Comparison of ENCODE assay signal across 9 cellular contexts in genomic region chr20:54475334-54476287, GRCh38. TPM values are rescaled to one million over a fixed set of nuclear protein-coding genes. Genes with fewer than 3 reads are reported as not detected.
A peak's percentile ranks its signal among the peaks of the same experiment; 100 is the strongest.
DNase-seq lines count a peak whose midpoint lies in the region; ATAC-seq, FAIRE-seq and TF ChIP-seq lines count a peak whose summit lies in the region.
"Had no signal": no experiment of that assay in that cellular context is flagged by ENCODE, and none has a peak within 500 bp of the region (broad histone marks: within the 10 kb centered on the region; RNA-seq: fewer than 3 reads in every experiment).

DOK5 (plus strand) TSS chr20:54475593; CDS start chr20:54475947, 354 bp downstream.

- H3K4me3 Mint-ChIP-seq in chondrocyte (ENCODE audit: unreplicated experiment): peak within 1 kb of the TSS; percentile 91
- H3K4me3 Mint-ChIP-seq: activated naive CD4-positive, alpha-beta T cell treated with anti-CD3 and anti-CD28 coated beads, Interleukin-2, amount 50 U/mL, for 24 hours had no signal

- H3K9me3 Mint-ChIP-seq in chondrocyte (ENCODE audit: low read depth): peaks cover 2% of the 10 kb centered on the region

- H3K4me2 ChIP-seq in IMR-90 (ENCODE audit: low read depth, low read length): peak within 1 kb of the TSS; percentile 81

- CTCF ChIA-PET in IMR-90 (lab: Yijun Ruan, JAX): no interaction called here

- H3K27me3 Mint-ChIP-seq in chondrocyte (ENCODE audit: low read depth): peaks cover 6% of the 10 kb centered on the region

- DNase-seq in IMR-90 (peak; percentile 12), chondrocyte (ENCODE audit: low spot score) (no peak), kidney (peak; percentile 83), spleen (no peak), D721Med (ENCODE audit: insufficient read length, low spot score) (no peak), NOMO-1 treated with DMSO at 0.1 percent for 48 hours (lab: John Stamatoyannopoulos, UW; ENCODE audit: unreplicated experiment) (no peak), OCI-M2 (lab: John Stamatoyannopoulos, UW; ENCODE audit: unreplicated experiment) (no peak)

- H3K9ac ChIP-seq in IMR-90 (ENCODE audit: low read depth, low read length): peak within 1 kb of the TSS; percentile 49; the same call in 1 of the 2 replicates
- H3K9ac ChIP-seq in kidney (ENCODE audit: low read length in 2 of 2): peak within 1 kb of the TSS in 1 of 2 donors; percentile 49

- in situ Hi-C loops in IMR-90 (cut with MboI; ENCODE audit: low sequenced_read_pairs): no loop called here

- H3K4me1 ChIP-seq in IMR-90 (ENCODE audit: control insufficient read depth, insufficient read depth, low read length): no peaks in the 10 kb centered on the region
- H3K4me1 ChIP-seq in kidney (ENCODE audit: control insufficient read depth in 1 of 2, insufficient read depth in 1 of 2, low read depth in 1 of 2, low read length in 2 of 2): peaks cover 0 to 5% of the 10 kb centered on the region in 2 donors
- peaks cover 0 to 18% (median 13%) of the 10 kb centered on the region in 6 donors for H3K4me1 ChIP-seq in spleen

- H3K27ac Mint-ChIP-seq in chondrocyte (ENCODE audit: unreplicated experiment): peak within 1 kb of the TSS; percentile 80
- H3K27ac Mint-ChIP-seq: activated naive CD4-positive, alpha-beta T cell treated with anti-CD3 and anti-CD28 coated beads, Interleukin-2, amount 50 U/mL, for 24 hours had no signal

- no peak for TF ChIP-seq POLR2A in IMR-90 (IDR thresholded peaks at IDR 0.05; ENCODE audit: low read depth, low read length)
- no peak for TF ChIP-seq POLR2A in spleen (IDR thresholded peaks at IDR 0.05)

- BruUV-seq in IMR-90 (replicated peaks; lab: Mats Ljungman, UMichigan): no TSS peak

- no peaks in the 10 kb centered on the region for H3K9me1 ChIP-seq in IMR-90 (ENCODE audit: insufficient read depth, low read length)

- H2AK5ac ChIP-seq in IMR-90 (ENCODE audit: low read depth, low read length): no peak within 1 kb of the TSS

- peak within 1 kb of the TSS; percentile 67 for H3K4me3 ChIP-seq in IMR-90 (ENCODE audit: insufficient read depth, low read depth, low read length)
- H3K4me3 ChIP-seq in kidney (ENCODE audit: low read length in 2 of 2): peak within 1 kb of the TSS; percentile 55 to 58
- H3K4me3 ChIP-seq in spleen: peak within 1 kb of the TSS; percentile 16 to 65 (median 28)

- H3K9me3 ChIP-seq in IMR-90 (ENCODE audit: control insufficient read depth, insufficient read depth, low read length): no peaks in the 10 kb centered on the region
- no peaks in the 10 kb centered on the region for H3K9me3 ChIP-seq in kidney (ENCODE audit: control insufficient read depth in 1 of 2, low read length in 2 of 2)
- no peaks in the 10 kb centered on the region for H3K9me3 ChIP-seq in spleen

- H4K8ac ChIP-seq in IMR-90 (ENCODE audit: low read depth in 2 of 2, low read length in 2 of 2): no peak within 1 kb of the TSS

- H3K27me3 ChIP-seq in IMR-90 (ENCODE audit: control insufficient read depth, insufficient read depth, low read length): peaks cover 10% of the 10 kb centered on the region
- H3K27me3 ChIP-seq in spleen (replicated peaks in 1 of 7): peaks cover 0 to 78% (median 34%) of the 10 kb centered on the region in 7 donors

- no peak within 1 kb of the TSS for H3K23ac ChIP-seq in IMR-90 (ENCODE audit: low read depth, low read length)

- H3K27ac ChIP-seq in IMR-90 (ENCODE audit: insufficient read depth, low read length): no peak within 1 kb of the TSS
- no peak within 1 kb of the TSS for H3K27ac ChIP-seq in kidney (ENCODE audit: low read depth in 2 of 2, low read length in 2 of 2)
- H3K27ac ChIP-seq in spleen: no peak within 1 kb of the TSS

- ATAC-seq in IMR-90 (ENCODE audit: low read depth) (peak; percentile 93), HG02678 (IDR thresholded peaks at IDR 0.05; ENCODE audit: unreplicated experiment) (no peak)

- no peak within 1 kb of the TSS for H2BK15ac ChIP-seq in IMR-90 (ENCODE audit: low read depth, low read length)

- no peak within 1 kb of the TSS for H2BK5ac ChIP-seq in IMR-90 (ENCODE audit: low read depth, low read length, poor library complexity, severe bottlenecking)

- no peak within 1 kb of the TSS for H3K4ac ChIP-seq in IMR-90 (ENCODE audit: low read depth, low read length)

- H3K18ac ChIP-seq in IMR-90 (ENCODE audit: low read depth, low read length): no peak within 1 kb of the TSS

- H4K20me1 ChIP-seq in IMR-90 (ENCODE audit: insufficient read depth, low read length): no peaks in the 10 kb centered on the region

- TF ChIP-seq RAD21 in IMR-90 (IDR thresholded peaks at IDR 0.05; ENCODE audit: low read length): no peak

- 0% methylated on average over 10 of the region's 75 CpGs; no CpG with 5 or more reads in 1 of the 2 experiments for WGBS in IMR-90 (ENCODE audit: extremely low coverage in 2 of 2, insufficient read length in 1 of 2), 2 experiments
- WGBS in spleen, 5 donors: 2 to 6% (median 3%) methylated on average over 51 to 75 of the region's 75 CpGs

- dilution Hi-C loops in IMR-90 (cut with HindIII; ENCODE audit: low sequenced_read_pairs, unreplicated experiment): no loop called here

- peak within 1 kb of the TSS; percentile 50 for H2AFZ ChIP-seq in IMR-90 (replicated peaks; ENCODE audit: low read length, poor library complexity)

- POLR2A ChIA-PET in IMR-90 (lab: Charles Lee; ENCODE audit: unreplicated experiment): no interaction called here

- FAIRE-seq in kidney (lab: Jason Lieb, UNC) (no peak), D721Med (lab: Jason Lieb, UNC) (no peak)

- intact Hi-C loops in IMR-90 (cut with micrococcal nuclease) (loop anchor here (5.0 to 10.0 kb wide), 2 partner anchors 169 to 253 kb away; no protein-coding TSS in a partner anchor), kidney (cut with DNase I) (no loop called here), spleen (cut with DNase I; ENCODE audit: low total_unique reads) (no loop called here)

- no peak for TF ChIP-seq CTCF in IMR-90 (conservative IDR thresholded peaks at IDR 0.05; ENCODE audit: low read depth, low read length)
- TF ChIP-seq CTCF in chondrocyte (IDR thresholded peaks at IDR 0.05): peak; percentile 42
- TF ChIP-seq CTCF in kidney (IDR thresholded peaks at IDR 0.05; ENCODE audit: borderline replicate concordance, extremely low read depth, insufficient read depth): no peak
- TF ChIP-seq CTCF in spleen (IDR thresholded peaks at IDR 0.05 in 8 of 11, conservative IDR thresholded peaks at IDR 0.05 in 3 of 11): no peak
- TF ChIP-seq CTCF in D721Med (IDR thresholded peaks at IDR 0.05; ENCODE audit: insufficient read depth, missing control alignments): no peak

- H3K56ac ChIP-seq in IMR-90 (ENCODE audit: extremely low read depth, insufficient read depth, low read length): no peak within 1 kb of the TSS

- H3K36me3 ChIP-seq in IMR-90 (ENCODE audit: control insufficient read depth, insufficient read depth, low read length) (no peaks in the 10 kb centered on the region), kidney (ENCODE audit: control insufficient read depth in 1 of 2, insufficient read depth in 2 of 2, low read length in 2 of 2) (no peaks in the 10 kb centered on the region), spleen (no peaks in the 10 kb centered on the region)

- no peak within 1 kb of the TSS for H2AK9ac ChIP-seq in IMR-90 (replicated peaks; ENCODE audit: low read depth, low read length, poor library complexity)

- peaks cover 29% of the 10 kb centered on the region for H3K4me1 Mint-ChIP-seq in chondrocyte (ENCODE audit: low read depth)
- H3K4me1 Mint-ChIP-seq: activated naive CD4-positive, alpha-beta T cell treated with anti-CD3 and anti-CD28 coated beads, Interleukin-2, amount 50 U/mL, for 24 hours had no signal

- no peak within 1 kb of the TSS for H3K14ac ChIP-seq in IMR-90 (replicated peaks; ENCODE audit: low read depth, low read length)

- H3K79me1 ChIP-seq in IMR-90 (ENCODE audit: low read depth in 1 of 2, low read length in 2 of 2): no peaks in the 10 kb centered on the region

- no peak within 1 kb of the TSS for H4K91ac ChIP-seq in IMR-90 (ENCODE audit: insufficient read depth, low read depth, low read length)

- no peak within 1 kb of the TSS for H4K5ac ChIP-seq in IMR-90 (ENCODE audit: low read depth, low read length)

- no peaks in the 10 kb centered on the region for H3K36me3 Mint-ChIP-seq in chondrocyte (ENCODE audit: low read depth)
- H3K36me3 Mint-ChIP-seq: activated naive CD4-positive, alpha-beta T cell treated with anti-CD3 and anti-CD28 coated beads, Interleukin-2, amount 50 U/mL, for 24 hours had no signal

- H2BK20ac ChIP-seq in IMR-90 (ENCODE audit: low read depth, low read length): no peak within 1 kb of the TSS

- no peak within 1 kb of the TSS for H2BK120ac ChIP-seq in IMR-90 (ENCODE audit: low read depth, low read length)

TF ChIP-seq in IMR-90, 13 proteins besides CTCF, POLR2A, EP300 and RAD21 (continues in another document):
- TF ChIP-seq BHLHE40 (IDR thresholded peaks at IDR 0.05; ENCODE audit: low read depth, low read length): no peak
- TF ChIP-seq RFX5 (IDR thresholded peaks at IDR 0.05; ENCODE audit: low read depth, low read length): no peak
- no peak for TF ChIP-seq ELK1 (IDR thresholded peaks at IDR 0.05; ENCODE audit: borderline replicate concordance, low read depth, low read length)
- TF ChIP-seq NFE2L2 (IDR thresholded peaks at IDR 0.05; ENCODE audit: low read depth, low read length): no peak
- TF ChIP-seq MXI1 (IDR thresholded peaks at IDR 0.05; ENCODE audit: borderline replicate concordance, low read depth, low read length): no peak
- no peak for TF ChIP-seq FOS (IDR thresholded peaks at IDR 0.05; ENCODE audit: low read depth, low read length)
- TF ChIP-seq MAFK (IDR thresholded peaks at IDR 0.05; ENCODE audit: low read depth, low read length): no peak
- TF ChIP-seq SMC3 (IDR thresholded peaks at IDR 0.05; ENCODE audit: low read depth, low read length): no peak
- TF ChIP-seq MAZ (IDR thresholded peaks at IDR 0.05; ENCODE audit: borderline replicate concordance, low read depth, low read length): no peak
- no peak for TF ChIP-seq RCOR1 (IDR thresholded peaks at IDR 0.05; ENCODE audit: insufficient replicate concordance, low read length)

RNA-seq across cellular contexts. Expression of gene DOK5, which starts in this region (rescaled TPM):
- 3.9 and 4.2 TPM in 2 replicates for total RNA-seq in IMR-90 (2012; rRNA removed)
- 2.7 and 2.8 TPM in 2 replicates for polyA plus RNA-seq in IMR-90 (2012; rRNA removed)
- 2.3 and 4.8 TPM in 2 replicates for polyA plus RNA-seq in IMR-90 (2012; cell fraction: cytosol; rRNA removed)
- polyA plus RNA-seq in IMR-90 (2012; cell fraction: nucleus; rRNA removed; ENCODE audit: low replicate concordance): 1.1 and 1.4 TPM in 2 replicates
- total RNA-seq in chondrocyte: 8.7 to 14.3 TPM (median 9.0 TPM) in 3 replicates
- 5.4 TPM for total RNA-seq in kidney
- polyA plus RNA-seq in kidney (ENCODE audit: insufficient read depth, low read depth, low replicate concordance): 4.8 TPM
- total RNA-seq in spleen: under 1 TPM in 4 of 7 donors, not detected in 3; 0.17 to 0.73 (median 0.46) TPM
- polyA plus RNA-seq in spleen: under 1 TPM; 0.30 to 0.58 (median 0.53) TPM

Comparison
In these comparisons a context has a peak if more than half of its experiments do, and no peak if none do; other contexts are left out.
1. DNase-seq: peak in IMR-90 (single experiment) and kidney (single experiment); none in chondrocyte (single experiment), spleen (single experiment), D721Med (single experiment), NOMO-1 treated with DMSO at 0.1 percent for 48 hours (single experiment) and OCI-M2 (single experiment).
2. Peak in every context shown above with its lines, with median percentiles within 50 percentile points of each other: H3K4me3 ChIP-seq.